10 cellular contexts compared by ENCODE assay signal in genomic region chr12:92973614-92974013, GRCh38. TPM values are rescaled to one million over a fixed set of nuclear protein-coding genes. Genes with fewer than 3 reads are reported as not detected.
A peak's percentile ranks its signal among the peaks of the same experiment; 100 is the strongest.
DNase-seq lines count a peak whose midpoint lies in the region; ATAC-seq lines count a peak whose summit lies in the region.
"Had no signal": no experiment of that assay in that cellular context is flagged by ENCODE, and none has a peak within 500 bp of the region (broad histone marks: within the 10 kb centered on the region; RNA-seq: fewer than 3 reads in every experiment).

No MANE protein-coding gene starts in this region.

- H3K27me3 Mint-ChIP-seq in activated naive CD4-positive, alpha-beta T cell treated with anti-CD3 and anti-CD28 coated beads, Interleukin-2, amount 50 U/mL, for 24 hours, result no peaks in the 10 kb centered on the region
- no peaks in the 10 kb centered on the region for H3K27me3 Mint-ChIP-seq in stimulated activated memory B cell treated with anti-CD40 and anti-IgM and Interleukin-4, amounts not matched to agents 10 μg/mL and 1 μg/mL and 100 μg/mL, for 72 hours

- H3K9me3 Mint-ChIP-seq in activated naive CD4-positive, alpha-beta T cell treated with anti-CD3 and anti-CD28 coated beads, Interleukin-2, amount 50 U/mL, for 24 hours, result peaks cover 5% of the 10 kb centered on the region
- H3K9me3 Mint-ChIP-seq in stimulated activated memory B cell treated with anti-CD40 and anti-IgM and Interleukin-4, amounts not matched to agents 10 μg/mL and 1 μg/mL and 100 μg/mL, for 72 hours, result no peaks in the 10 kb centered on the region
- H3K9me3 Mint-ChIP-seq: activated T-helper 17 cell treated with anti-CD3 and anti-CD28 coated beads, Interleukin-2, amount 50 U/mL, for 72 hours had no signal

- peak overlapping the region; percentile 33 for H3K27ac ChIP-seq in adipose tissue (ENCODE audit: low read depth, low read length)

- 68 to 93% (median 74%) methylated on average over 1 of the region's 1 CpG for WGBS in adipose tissue, 3 donors

- peak overlapping the region; percentile 30 for H3K27ac Mint-ChIP-seq in activated naive CD4-positive, alpha-beta T cell treated with anti-CD3 and anti-CD28 coated beads, Interleukin-2, amount 50 U/mL, for 24 hours
- peak overlapping the region; percentile 70 for H3K27ac Mint-ChIP-seq in stimulated activated memory B cell treated with anti-CD40 and anti-IgM and Interleukin-4, amounts not matched to agents 10 μg/mL and 1 μg/mL and 100 μg/mL, for 72 hours
- H3K27ac Mint-ChIP-seq: activated T-helper 17 cell treated with anti-CD3 and anti-CD28 coated beads, Interleukin-2, amount 50 U/mL, for 72 hours had no signal

- DNase-seq in activated naive CD4-positive, alpha-beta T cell (lab: John Stamatoyannopoulos, UW), result no peak
- DNase-seq in KG1 (lab: John Stamatoyannopoulos, UW) (no peak), D341Med (ENCODE audit: low spot score) (no peak)

- peaks cover 15% of the 10 kb centered on the region for H3K4me1 Mint-ChIP-seq in activated naive CD4-positive, alpha-beta T cell treated with anti-CD3 and anti-CD28 coated beads, Interleukin-2, amount 50 U/mL, for 24 hours
- peaks cover 51% of the 10 kb centered on the region for H3K4me1 Mint-ChIP-seq in stimulated activated memory B cell treated with anti-CD40 and anti-IgM and Interleukin-4, amounts not matched to agents 10 μg/mL and 1 μg/mL and 100 μg/mL, for 72 hours
- H3K4me1 Mint-ChIP-seq: activated T-helper 17 cell treated with anti-CD3 and anti-CD28 coated beads, Interleukin-2, amount 50 U/mL, for 72 hours had no signal

- no peaks in the 10 kb centered on the region for H3K36me3 Mint-ChIP-seq in activated naive CD4-positive, alpha-beta T cell treated with anti-CD3 and anti-CD28 coated beads, Interleukin-2, amount 50 U/mL, for 24 hours
- H3K36me3 Mint-ChIP-seq in stimulated activated memory B cell treated with anti-CD40 and anti-IgM and Interleukin-4, amounts not matched to agents 10 μg/mL and 1 μg/mL and 100 μg/mL, for 72 hours, result peaks cover 23% of the 10 kb centered on the region

- ATAC-seq in HG03196 (IDR thresholded peaks at IDR 0.05; ENCODE audit: unreplicated experiment) (peak; percentile 38), GM19351 (IDR thresholded peaks at IDR 0.05; ENCODE audit: unreplicated experiment) (no peak)
- ATAC-seq in stimulated activated memory B cell treated with anti-CD40 and anti-IgM and Interleukin-4, amounts not matched to agents 10 μg/mL and 1 μg/mL and 100 μg/mL, for 72 hours, result no peak
- ATAC-seq: activated T-helper 17 cell treated with anti-CD3 and anti-CD28 coated beads, Interleukin-2, amount 50 U/mL, for 72 hours had no signal

- H3K4me3 Mint-ChIP-seq in activated naive CD4-positive, alpha-beta T cell treated with anti-CD3 and anti-CD28 coated beads, Interleukin-2, amount 50 U/mL, for 24 hours, result no peak overlapping the region
- H3K4me3 Mint-ChIP-seq in stimulated activated memory B cell treated with anti-CD40 and anti-IgM and Interleukin-4, amounts not matched to agents 10 μg/mL and 1 μg/mL and 100 μg/mL, for 72 hours, result no peak overlapping the region
- H3K4me3 Mint-ChIP-seq: activated T-helper 17 cell treated with anti-CD3 and anti-CD28 coated beads, Interleukin-2, amount 50 U/mL, for 72 hours; neural crest cell had no signal

RNA-seq across cellular contexts. Expression of gene EEA1, which starts 44.5 kb away (rescaled TPM):
- polyA plus RNA-seq in adipose tissue, result 1 to 10 TPM; 1.9 to 5.4 (median 5.1) TPM
